16 cellular contexts compared by ENCODE assay signal in the genomic region with DNA sequence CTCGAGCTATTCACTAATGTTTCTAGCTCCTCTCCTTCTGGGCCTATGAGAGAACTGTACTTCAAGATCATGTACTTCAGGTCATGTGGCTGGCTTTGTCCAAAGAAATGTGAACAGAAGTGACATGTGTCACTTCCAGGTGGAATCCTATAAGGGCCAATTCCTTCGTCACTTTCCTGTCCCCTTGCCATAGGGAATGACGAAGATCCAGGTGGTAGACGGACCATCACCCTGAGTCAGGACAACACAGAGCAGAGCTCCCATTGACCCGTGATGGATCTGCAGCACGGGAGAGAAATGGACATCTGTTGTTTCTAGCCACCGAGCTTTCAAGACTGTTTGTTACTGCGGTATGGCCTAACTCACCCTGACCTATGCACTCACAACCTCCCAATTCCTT.
DNase-seq lines count a peak whose midpoint lies in the region; ATAC-seq, FAIRE-seq and TF ChIP-seq lines count a peak whose summit lies in the region.
"Had no signal": no experiment of that assay in that cellular context is flagged by ENCODE, and none has a peak within 500 bp of the region (broad histone marks: within the 10 kb centered on the region; RNA-seq: fewer than 3 reads in every experiment).

No MANE protein-coding gene starts in this region.

- TF ChIP-seq CTCF in A549 (IDR thresholded peaks at IDR 0.05) (no peak), RWPE1 (conservative IDR thresholded peaks at IDR 0.05; ENCODE audit: low read depth) (no peak), MM.1S (IDR thresholded peaks at IDR 0.05; ENCODE audit: low read length) (no peak)

- H3K4me1 ChIP-seq in A549 (peaks cover 35% of the 10 kb centered on the region), MM.1S (ENCODE audit: low read length) (no peaks in the 10 kb centered on the region)
- H3K4me1 ChIP-seq: BLaER1 had no signal

- H3K27ac Mint-ChIP-seq in activated T-helper 17 cell treated with anti-CD3 and anti-CD28 coated beads, Interleukin-2, amount 50 U/mL, for 72 hours: no peak overlapping the region
- H3K27ac Mint-ChIP-seq: CD4-positive, alpha-beta memory T cell; H9 had no signal

- no peak for TF ChIP-seq EP300 in A549 (IDR thresholded peaks at IDR 0.05)

- H3K9me3 ChIP-seq in A549: no peaks in the 10 kb centered on the region; the same call in 2 of the 3 replicates
- H3K9me3 ChIP-seq in MM.1S (replicated peaks; ENCODE audit: insufficient read depth, low read length): no peaks in the 10 kb centered on the region
- H3K9me3 ChIP-seq: BLaER1 had no signal

- H3K4me3 Mint-ChIP-seq in activated T-helper 17 cell treated with anti-CD3 and anti-CD28 coated beads, Interleukin-2, amount 50 U/mL, for 72 hours: no peak overlapping the region
- H3K4me3 Mint-ChIP-seq: CD14-positive monocyte; CD4-positive, alpha-beta memory T cell; H9 had no signal

- peaks cover 18% of the 10 kb centered on the region for H3K27me3 Mint-ChIP-seq in activated T-helper 17 cell treated with anti-CD3 and anti-CD28 coated beads, Interleukin-2, amount 50 U/mL, for 72 hours

- H3K9me2 ChIP-seq in MM.1S (replicated peaks; ENCODE audit: insufficient read depth, low read length): no peaks in the 10 kb centered on the region

- no peaks in the 10 kb centered on the region for H3K27me3 ChIP-seq in MM.1S (replicated peaks; ENCODE audit: insufficient read depth, low read length)
- H3K27me3 ChIP-seq: BLaER1 had no signal

- POLR2A ChIA-PET in A549 (lab: Yijun Ruan, JAX): interaction anchor here (2.0 kb wide), 1 partner anchor 91 kb away, joined by 9 read pairs; no protein-coding TSS in a partner anchor
- POLR2A ChIA-PET in RWPE1 (lab: Yijun Ruan, JAX; ENCODE audit: low non-redundant PET): no interaction called here

- TF ChIP-seq POLR2A in A549 (IDR thresholded peaks at IDR 0.05; ENCODE audit: low read length): no peak

- peak overlapping the region; percentile 65 to 82; a peak in 5 of 6 replicates for H3K27ac ChIP-seq in A549
- peak overlapping the region; percentile 83; the same call in 1 of the 2 replicates for H3K27ac ChIP-seq in RWPE1
- H3K27ac ChIP-seq in epithelial cell of prostate: peak overlapping the region; percentile 69
- no peak overlapping the region for H3K27ac ChIP-seq in MM.1S (ENCODE audit: low read length)
- H3K27ac ChIP-seq: 22Rv1, BLaER1 had no signal

- H3K36me3 Mint-ChIP-seq in activated T-helper 17 cell treated with anti-CD3 and anti-CD28 coated beads, Interleukin-2, amount 50 U/mL, for 72 hours (ENCODE audit: low read depth): no peaks in the 10 kb centered on the region
- H3K36me3 Mint-ChIP-seq: CD14-positive monocyte; CD4-positive, alpha-beta memory T cell had no signal

- H3K79me2 ChIP-seq in MM.1S (ENCODE audit: low read length): no peaks in the 10 kb centered on the region

- H3K36me3 ChIP-seq in MM.1S (replicated peaks; ENCODE audit: insufficient read depth, low read length): no peaks in the 10 kb centered on the region
- H3K36me3 ChIP-seq: BLaER1 had no signal

- no peaks in the 10 kb centered on the region for H3F3A ChIP-seq in MM.1S (ENCODE audit: insufficient read depth, low read length)

- 63% methylated on average over 8 of the region's 8 CpGs for WGBS in A549 (ENCODE audit: missing lambda C conversion rate)

- ATAC-seq in A549: no peak
- no peak for ATAC-seq in activated T-helper 17 cell treated with anti-CD3 and anti-CD28 coated beads, Interleukin-2, amount 50 U/mL, for 72 hours (replicated peaks)

- H3K4me2 ChIP-seq in A549: no peak overlapping the region
- H3K4me2 ChIP-seq in MM.1S (ENCODE audit: low read depth, low read length): no peak overlapping the region
- H3K4me2 ChIP-seq: BLaER1 had no signal

- no peak for DNase-seq in A549 (ENCODE audit: low read depth in 1 of 2, low spot score in 1 of 2)
- no peak for DNase-seq in RWPE1 (ENCODE audit: low spot score)
- no peak for DNase-seq in epithelial cell of prostate (ENCODE audit: low read depth, low spot score)
- DNase-seq in urothelium cell line (ENCODE audit: low spot score): no peak
- no peak for DNase-seq in SW480 (ENCODE audit: low spot score)
- DNase-seq in MM.1S: no peak
- DNase-seq: Calu3; CD4-positive, alpha-beta memory T cell; DMS79 treated with DMSO at 0.1 percent for 48 hours; GF-D8; H9 had no signal

- no peak overlapping the region for H3K9ac ChIP-seq in MM.1S (ENCODE audit: low read length)
- H3K9ac ChIP-seq: BLaER1 had no signal

- no peak overlapping the region for H2AFZ ChIP-seq in MM.1S (ENCODE audit: low read length)

- no peaks in the 10 kb centered on the region for H4K20me1 ChIP-seq in MM.1S (ENCODE audit: insufficient read depth, low read length)
- H4K20me1 ChIP-seq: BLaER1 had no signal

- CTCF ChIA-PET in A549 (lab: Yijun Ruan, JAX) (interaction anchor here (4.2 kb wide), 1 partner anchor 157 kb away, joined by 15 read pairs; the partner anchor contains the start of gene DRD1), RWPE1 (lab: Yijun Ruan, JAX) (no interaction called here)

- FAIRE-seq in A549 (lab: Jason Lieb, UNC) (no peak), urothelium cell line (lab: Jason Lieb, UNC) (peak; percentile 35)
- FAIRE-seq: H1 had no signal

- no peaks in the 10 kb centered on the region for H3K4me1 Mint-ChIP-seq in activated T-helper 17 cell treated with anti-CD3 and anti-CD28 coated beads, Interleukin-2, amount 50 U/mL, for 72 hours
- H3K4me1 Mint-ChIP-seq: CD14-positive monocyte; CD4-positive, alpha-beta memory T cell; H9 had no signal

- H3K9me3 Mint-ChIP-seq in activated T-helper 17 cell treated with anti-CD3 and anti-CD28 coated beads, Interleukin-2, amount 50 U/mL, for 72 hours: no peaks in the 10 kb centered on the region
- H3K9me3 Mint-ChIP-seq: H9 had no signal

- TF ChIP-seq RAD21 in A549 (conservative IDR thresholded peaks at IDR 0.05 in 1 of 2, IDR thresholded peaks at IDR 0.05 in 1 of 2): no peak

- H3K4me3 ChIP-seq in A549 (no peak overlapping the region), MM.1S (ENCODE audit: low read length) (no peak overlapping the region)
- H3K4me3 ChIP-seq: BLaER1 had no signal

TF ChIP-seq in A549, 52 proteins besides CTCF, POLR2A, EP300 and RAD21:
- TF ChIP-seq NR3C1 (IDR thresholded peaks at IDR 0.05) (no peak), ZSCAN20 (CRISPR knock-in tag; IDR thresholded peaks at IDR 0.05) (no peak), SREBF2 (IDR thresholded peaks at IDR 0.05) (no peak), PHF8 (IDR thresholded peaks at IDR 0.05; ENCODE audit: borderline replicate concordance, low read depth) (no peak), CHD2 (IDR thresholded peaks at IDR 0.05; ENCODE audit: low read length, partially characterized antibody) (no peak), CEBPB (IDR thresholded peaks at IDR 0.05) (no peak), KDM5A (IDR thresholded peaks at IDR 0.05) (no peak), HDAC2 (IDR thresholded peaks at IDR 0.05) (no peak), ZFP36 (IDR thresholded peaks at IDR 0.05; ENCODE audit: borderline replicate concordance, partially characterized antibody) (no peak), RARB (CRISPR knock-in tag; IDR thresholded peaks at IDR 0.05) (no peak), HES2 (IDR thresholded peaks at IDR 0.05) (no peak), CBX8 (IDR thresholded peaks at IDR 0.05) (no peak), GATA3 (IDR thresholded peaks at IDR 0.05; ENCODE audit: borderline replicate concordance) (no peak), HOXB5 (CRISPR knock-in tag; IDR thresholded peaks at IDR 0.05) (no peak)
- TF ChIP-seq, protein P1, sequence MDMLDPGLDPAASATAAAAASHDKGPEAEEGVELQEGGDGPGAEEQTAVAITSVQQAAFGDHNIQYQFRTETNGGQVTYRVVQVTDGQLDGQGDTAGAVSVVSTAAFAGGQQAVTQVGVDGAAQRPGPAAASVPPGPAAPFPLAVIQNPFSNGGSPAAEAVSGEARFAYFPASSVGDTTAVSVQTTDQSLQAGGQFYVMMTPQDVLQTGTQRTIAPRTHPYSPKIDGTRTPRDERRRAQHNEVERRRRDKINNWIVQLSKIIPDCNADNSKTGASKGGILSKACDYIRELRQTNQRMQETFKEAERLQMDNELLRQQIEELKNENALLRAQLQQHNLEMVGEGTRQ (IDR thresholded peaks at IDR 0.05): no peak
